22 cellular contexts compared by ENCODE assay signal in the genomic region with DNA sequence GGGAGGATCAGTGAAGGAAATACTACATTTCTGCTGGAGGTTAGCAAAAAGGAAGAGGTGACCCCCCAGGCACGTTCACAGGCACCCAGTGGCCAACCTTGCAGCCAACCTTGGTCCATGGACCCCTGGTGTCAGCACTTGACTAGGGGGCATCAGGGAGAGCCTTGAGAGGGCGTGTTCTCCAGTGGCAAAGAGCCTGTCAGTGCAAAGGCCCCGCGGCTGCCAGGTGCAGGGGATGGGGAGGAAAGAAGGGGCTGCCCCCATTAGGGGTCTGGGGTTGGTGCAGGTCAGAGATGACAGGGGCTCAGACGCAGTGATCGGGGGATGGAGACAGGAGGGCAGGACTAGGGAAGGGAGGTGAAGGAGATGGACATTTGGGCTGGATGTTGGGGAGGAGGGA. TPM values are rescaled to one million over a fixed set of nuclear protein-coding genes. Genes with fewer than 3 reads are reported as not detected.
DNase-seq lines count a peak whose midpoint lies in the region; ATAC-seq and TF ChIP-seq lines count a peak whose summit lies in the region.
"Had no signal": no experiment of that assay in that cellular context is flagged by ENCODE, and none has a peak within 500 bp of the region (broad histone marks: within the 10 kb centered on the region; RNA-seq: fewer than 3 reads in every experiment).

No MANE protein-coding gene starts in this region.

- H3K4me3 Mint-ChIP-seq in Calu3 (ENCODE audit: low read depth, unreplicated experiment) (no peak overlapping the region), chondrocyte (ENCODE audit: unreplicated experiment) (no peak overlapping the region), nephron progenitor cell (no peak overlapping the region)
- H3K4me3 Mint-ChIP-seq in activated CD8-positive, alpha-beta memory T cell treated with anti-CD3 and anti-CD28 coated beads, Interleukin-2, amount 10 ng/mL, durations not matched to agents 7 days and 5 days = no peak overlapping the region
- H3K4me3 Mint-ChIP-seq: activated CD4-positive, alpha-beta memory T cell treated with anti-CD3 and anti-CD28 coated beads, Interleukin-2, amount 10 ng/mL, durations not matched to agents 7 days and 5 days; IgD-negative memory B cell; naive thymus-derived CD4-positive, alpha-beta T cell had no signal

- CTCF ChIA-PET in Calu3 (lab: Charles Lee) = interaction anchor here (1.0 kb wide), 1 partner anchor 20 kb away, joined by 3 read pairs; no protein-coding TSS in a partner anchor
- CTCF ChIA-PET in activated CD8-positive, alpha-beta memory T cell treated with anti-CD3 and anti-CD28 coated beads, Interleukin-2, amount 10 ng/mL, durations not matched to agents 7 days and 5 days (lab: Charles Lee) = no interaction called here

- H3K36me3 ChIP-seq in neutrophil = no peaks in the 10 kb centered on the region
- H3K36me3 ChIP-seq: colonic mucosa had no signal

- H3K9me3 ChIP-seq in neutrophil = no peaks in the 10 kb centered on the region
- H3K9me3 ChIP-seq: colonic mucosa had no signal

- no peak for TF ChIP-seq CTCF in Calu3 (IDR thresholded peaks at IDR 0.05; ENCODE audit: unreplicated experiment)
- no peak for TF ChIP-seq CTCF in HL-60 (IDR thresholded peaks at IDR 0.05; ENCODE audit: insufficient read depth, low read length)
- TF ChIP-seq CTCF in chondrocyte (IDR thresholded peaks at IDR 0.05) = no peak
- TF ChIP-seq CTCF in neutrophil (IDR thresholded peaks at IDR 0.05) = no peak
- TF ChIP-seq CTCF in nephron progenitor cell (IDR thresholded peaks at IDR 0.05) = no peak

- H3K4me1 Mint-ChIP-seq in Calu3 (ENCODE audit: low read depth, unreplicated experiment) = peaks cover 29% of the 10 kb centered on the region
- H3K4me1 Mint-ChIP-seq in chondrocyte (ENCODE audit: low read depth) = peaks cover 21% of the 10 kb centered on the region
- no peaks in the 10 kb centered on the region for H3K4me1 Mint-ChIP-seq in activated CD8-positive, alpha-beta memory T cell treated with anti-CD3 and anti-CD28 coated beads, Interleukin-2, amount 10 ng/mL, durations not matched to agents 7 days and 5 days
- peaks cover 4% of the 10 kb centered on the region for H3K4me1 Mint-ChIP-seq in nephron progenitor cell
- H3K4me1 Mint-ChIP-seq: IgD-negative memory B cell had no signal

- peak overlapping the region; percentile 86 for H3K27ac ChIP-seq in HL-60 (replicated peaks)
- H3K27ac ChIP-seq in neutrophil = peak overlapping the region; percentile 80
- H3K27ac ChIP-seq: colonic mucosa, parathyroid adenoma had no signal

- H3K9me3 Mint-ChIP-seq in Calu3 (ENCODE audit: low read depth, unreplicated experiment) = no peaks in the 10 kb centered on the region
- H3K9me3 Mint-ChIP-seq in chondrocyte (ENCODE audit: low read depth) = peaks cover 3% of the 10 kb centered on the region
- no peaks in the 10 kb centered on the region for H3K9me3 Mint-ChIP-seq in activated CD8-positive, alpha-beta memory T cell treated with anti-CD3 and anti-CD28 coated beads, Interleukin-2, amount 10 ng/mL, durations not matched to agents 7 days and 5 days (ENCODE audit: low read depth)
- H3K9me3 Mint-ChIP-seq in nephron progenitor cell = peaks cover 15% of the 10 kb centered on the region
- H3K9me3 Mint-ChIP-seq: activated CD4-positive, alpha-beta memory T cell treated with anti-CD3 and anti-CD28 coated beads, Interleukin-2, amount 10 ng/mL, durations not matched to agents 7 days and 5 days had no signal

- BruUV-seq in Calu3 (replicated peaks; lab: Mats Ljungman, UMichigan) = no TSS peak

- intact Hi-C loops in Calu3 (cut with micrococcal nuclease; ENCODE audit: unreplicated experiment) = no loop called here

- H3K36me3 Mint-ChIP-seq in Calu3 (ENCODE audit: insufficient read depth, unreplicated experiment) (no peaks in the 10 kb centered on the region), chondrocyte (ENCODE audit: low read depth) (no peaks in the 10 kb centered on the region), nephron progenitor cell (ENCODE audit: low read depth) (no peaks in the 10 kb centered on the region)
- H3K36me3 Mint-ChIP-seq in activated CD8-positive, alpha-beta memory T cell treated with anti-CD3 and anti-CD28 coated beads, Interleukin-2, amount 10 ng/mL, durations not matched to agents 7 days and 5 days = no peaks in the 10 kb centered on the region
- H3K36me3 Mint-ChIP-seq: IgD-negative memory B cell had no signal

- no peaks in the 10 kb centered on the region for H3K27me3 Mint-ChIP-seq in Calu3 (ENCODE audit: unreplicated experiment)
- no peaks in the 10 kb centered on the region for H3K27me3 Mint-ChIP-seq in chondrocyte (ENCODE audit: low read depth)
- peaks cover under 1% of the 10 kb centered on the region for H3K27me3 Mint-ChIP-seq in activated CD8-positive, alpha-beta memory T cell treated with anti-CD3 and anti-CD28 coated beads, Interleukin-2, amount 10 ng/mL, durations not matched to agents 7 days and 5 days
- H3K27me3 Mint-ChIP-seq in nephron progenitor cell (ENCODE audit: low read depth, poor library complexity) = peaks cover 17% of the 10 kb centered on the region

- no peak for DNase-seq in Calu3
- no peak for DNase-seq in HL-60 (ENCODE audit: low read depth in 1 of 2, low spot score in 1 of 2)
- DNase-seq in chondrocyte (ENCODE audit: low spot score) = no peak
- no peak for DNase-seq in COLO829 (ENCODE audit: low spot score)
- no peak for DNase-seq in activated CD8-positive, alpha-beta memory T cell treated with anti-CD3 and anti-CD28 coated beads, Interleukin-2, amount 10 ng/mL, durations not matched to agents 7 days and 5 days
- no peak for DNase-seq in nephron progenitor cell
- DNase-seq: activated CD4-positive, alpha-beta memory T cell treated with anti-CD3 and anti-CD28 coated beads, Interleukin-2, amount 10 ng/mL, durations not matched to agents 7 days and 5 days; activated CD4-positive, CD25-positive, alpha-beta regulatory T cell; activated gamma-delta T cell; activated T-cell treated with anti-CD3 and anti-CD28 coated beads for 4 hours; C1 segment of cervical spinal cord; colonic mucosa; left cardiac atrium; naive thymus-derived CD4-positive, alpha-beta T cell; NCI-H1417 treated with DMSO at 0.1 percent for 48 hours; NCI-H2107; NCI-H524 treated with DMSO at 0.1 percent for 48 hours; right cardiac atrium had no signal

- H3K27ac Mint-ChIP-seq in Calu3 (ENCODE audit: unreplicated experiment) (peak overlapping the region; percentile 49), chondrocyte (ENCODE audit: unreplicated experiment) (peak overlapping the region; percentile 90), nephron progenitor cell (no peak overlapping the region)
- H3K27ac Mint-ChIP-seq in activated CD8-positive, alpha-beta memory T cell treated with anti-CD3 and anti-CD28 coated beads, Interleukin-2, amount 10 ng/mL, durations not matched to agents 7 days and 5 days = no peak overlapping the region
- H3K27ac Mint-ChIP-seq: activated CD4-positive, alpha-beta memory T cell treated with anti-CD3 and anti-CD28 coated beads, Interleukin-2, amount 10 ng/mL, durations not matched to agents 7 days and 5 days; IgD-negative memory B cell; naive thymus-derived CD4-positive, alpha-beta T cell had no signal

- H3K27me3 ChIP-seq in HL-60 (ENCODE audit: insufficient read depth, poor library complexity, severe bottlenecking) = no peaks in the 10 kb centered on the region
- H3K27me3 ChIP-seq in neutrophil = no peaks in the 10 kb centered on the region
- H3K27me3 ChIP-seq: colonic mucosa had no signal

- no peak overlapping the region for H3K4me3 ChIP-seq in HL-60 (replicated peaks; ENCODE audit: insufficient read depth, low read length)
- peak overlapping the region; percentile 21 to 43 for H3K4me3 ChIP-seq in neutrophil (ENCODE audit: low read depth in 1 of 2, low read length in 1 of 2)
- H3K4me3 ChIP-seq: colonic mucosa had no signal

- ATAC-seq in activated CD8-positive, alpha-beta memory T cell treated with anti-CD3 and anti-CD28 coated beads, Interleukin-2, amount 10 ng/mL, durations not matched to agents 7 days and 5 days = no peak
- ATAC-seq in GM18909 (IDR thresholded peaks at IDR 0.05; ENCODE audit: poor library complexity, unreplicated experiment) = no peak
- ATAC-seq: right cardiac atrium had no signal

- peaks cover 72 to 73% of the 10 kb centered on the region in 2 experiments for H3K4me1 ChIP-seq in neutrophil (ENCODE audit: control insufficient read depth in 1 of 2, insufficient read depth in 1 of 2, low read depth in 1 of 2, low read length in 1 of 2)
- H3K4me1 ChIP-seq: colonic mucosa, parathyroid adenoma had no signal

RNA-seq across cellular contexts. Expression of a gene that starts 22.7 kb away (rescaled TPM):
- total RNA-seq in Calu3 (2022) = 48.7 and 48.9 TPM in 2 replicates
- total RNA-seq in chondrocyte = 54.2 to 65.7 TPM (median 56.1 TPM) in 3 replicates
- total RNA-seq in activated CD8-positive, alpha-beta memory T cell treated with anti-CD3 and anti-CD28 coated beads, Interleukin-2, amount 10 ng/mL, durations not matched to agents 7 days and 5 days = 10 to 100 TPM; 20.2 to 24.4 TPM

RNA-seq across cellular contexts. Expression of a gene that starts 43.5 kb away (rescaled TPM):
- 0.61 and 1.4 TPM in 2 replicates for total RNA-seq in Calu3 (2022)
- total RNA-seq in chondrocyte = 1.3 to 2.4 TPM (median 1.3 TPM) in 3 replicates
- not detected for total RNA-seq in activated CD8-positive, alpha-beta memory T cell treated with anti-CD3 and anti-CD28 coated beads, Interleukin-2, amount 10 ng/mL, durations not matched to agents 7 days and 5 days

RNA-seq across cellular contexts. Expression of a gene that starts 57.4 kb away (rescaled TPM):
- total RNA-seq in Calu3 (2022) (81.3 and 95.5 TPM in 2 replicates), chondrocyte (18.7 to 21.0 TPM (median 19.8 TPM) in 3 replicates)
- 10 to 100 TPM; 64.2 to 69.3 TPM for total RNA-seq in activated CD8-positive, alpha-beta memory T cell treated with anti-CD3 and anti-CD28 coated beads, Interleukin-2, amount 10 ng/mL, durations not matched to agents 7 days and 5 days

Comparison
In these comparisons a context has a peak if more than half of its experiments do, and no peak if none do; other contexts are left out.
1. H3K27ac Mint-ChIP-seq: peak in Calu3 (single experiment) and chondrocyte (single experiment); none in activated CD8-positive, alpha-beta memory T cell treated with anti-CD3 and anti-CD28 coated beads, Interleukin-2, amount 10 ng/mL, durations not matched to agents 7 days and 5 days (single experiment) and nephron progenitor cell (single experiment).